17 cellular contexts compared by ENCODE assay signal in the genomic region with DNA sequence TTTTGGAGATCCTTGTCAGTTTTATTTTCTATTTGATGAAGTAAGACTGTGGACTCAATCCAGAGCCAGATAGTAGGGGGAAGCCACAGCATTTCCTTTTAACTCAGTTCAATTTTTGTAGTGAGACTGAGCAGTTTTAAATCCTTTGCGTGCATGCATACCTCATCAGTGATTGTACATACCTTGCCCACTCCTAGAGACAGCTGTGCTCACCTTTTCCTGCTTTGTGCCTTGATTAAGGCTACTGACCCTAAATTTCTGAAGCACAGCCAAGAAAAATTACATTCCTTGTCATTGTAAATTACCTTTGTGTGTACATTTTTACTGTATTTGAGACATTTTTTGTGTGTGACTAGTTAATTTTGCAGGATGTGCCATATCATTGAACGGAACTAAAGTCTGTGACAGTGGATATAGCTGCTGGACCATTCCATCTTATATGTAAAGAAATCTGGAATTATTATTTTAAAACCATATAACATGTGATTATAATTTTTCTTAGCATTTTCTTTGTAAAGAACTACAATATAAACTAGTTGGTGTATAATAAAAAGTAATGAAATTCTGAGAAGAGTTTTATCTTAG. TPM values are rescaled to one million over a fixed set of nuclear protein-coding genes. Genes with fewer than 3 reads are reported as not detected.
DNase-seq lines count a peak whose midpoint lies in the region; ATAC-seq and TF ChIP-seq lines count a peak whose summit lies in the region.
"Had no signal": no experiment of that assay in that cellular context is flagged by ENCODE, and none has a peak within 500 bp of the region (broad histone marks: within the 10 kb centered on the region; RNA-seq: fewer than 3 reads in every experiment).

No MANE protein-coding gene starts in this region.

- H3K9me3 ChIP-seq in left ventricle myocardium inferior (replicated peaks) (no peaks in the 10 kb centered on the region), right atrium auricular region (no peaks in the 10 kb centered on the region)
- H3K9me3 ChIP-seq: stomach, uterus had no signal

- no peak overlapping the region for H3K4me3 Mint-ChIP-seq in activated naive CD8-positive, alpha-beta T cell treated with anti-CD3 and anti-CD28 coated beads, Interleukin-2, amount 50 U/mL, for 24 hours

- peaks cover 4% of the 10 kb centered on the region for H3K4me1 Mint-ChIP-seq in activated naive CD8-positive, alpha-beta T cell treated with anti-CD3 and anti-CD28 coated beads, Interleukin-2, amount 50 U/mL, for 24 hours

- H3K36me3 Mint-ChIP-seq in activated naive CD8-positive, alpha-beta T cell treated with anti-CD3 and anti-CD28 coated beads, Interleukin-2, amount 50 U/mL, for 24 hours (ENCODE audit: low read depth) = peaks cover 54% of the 10 kb centered on the region

- H3K27me3 ChIP-seq in left ventricle myocardium inferior (ENCODE audit: low read depth) (no peaks in the 10 kb centered on the region), right atrium auricular region (no peaks in the 10 kb centered on the region)
- H3K27me3 ChIP-seq: stomach, uterus had no signal

- H3K27ac ChIP-seq in left ventricle myocardium inferior (replicated peaks) = peak overlapping the region; percentile 7
- no peak overlapping the region for H3K27ac ChIP-seq in right atrium auricular region
- H3K27ac ChIP-seq: GM23248 had no signal

- intact Hi-C loops in left ventricle myocardium inferior (cut with micrococcal nuclease) = no loop called here

- H3K4me3 ChIP-seq in left ventricle myocardium inferior (no peak overlapping the region), right atrium auricular region (no peak overlapping the region)
- H3K4me3 ChIP-seq: GM12878, GM23248, stomach, uterus had no signal

- no peak for TF ChIP-seq CTCF in left ventricle myocardium inferior (IDR thresholded peaks at IDR 0.05; ENCODE audit: borderline replicate concordance)
- no peak for TF ChIP-seq CTCF in right atrium auricular region (IDR thresholded peaks at IDR 0.05)

- no peaks in the 10 kb centered on the region for H3K27me3 Mint-ChIP-seq in activated naive CD8-positive, alpha-beta T cell treated with anti-CD3 and anti-CD28 coated beads, Interleukin-2, amount 50 U/mL, for 24 hours

- H3K4me1 ChIP-seq in left ventricle myocardium inferior (peaks cover 24% of the 10 kb centered on the region), right atrium auricular region (peaks cover 0 to 15% of the 10 kb centered on the region in 2 donors)
- H3K4me1 ChIP-seq: uterus had no signal

- H3K36me3 ChIP-seq in left ventricle myocardium inferior (peaks cover 86% of the 10 kb centered on the region), right atrium auricular region (peaks cover 54% of the 10 kb centered on the region)
- H3K36me3 ChIP-seq: uterus had no signal

- H3K27ac Mint-ChIP-seq in activated naive CD8-positive, alpha-beta T cell treated with anti-CD3 and anti-CD28 coated beads, Interleukin-2, amount 50 U/mL, for 24 hours = peak overlapping the region; percentile 44

- DNase-seq in left ventricle myocardium inferior = no peak
- no peak for DNase-seq in right atrium auricular region (ENCODE audit: low spot score)
- no peak for DNase-seq in activated naive CD8-positive, alpha-beta T cell treated with anti-CD3 and anti-CD28 coated beads, Interleukin-2, amount 50 U/mL, for 24 hours
- DNase-seq in iris pigment epithelial cell (ENCODE audit: low read depth) = peak; percentile 20
- DNase-seq in T-helper 2 cell = no peak
- no peak for DNase-seq in NCI-H2227 (lab: John Stamatoyannopoulos, UW; ENCODE audit: unreplicated experiment)
- no peak for DNase-seq in activated CD4-positive, CD25-positive, alpha-beta regulatory T cell treated with anti-CD3 and anti-CD28 coated beads, Interleukin-2, amount 50 U/mL, for 72 hours
- DNase-seq: activated T-cell treated with anti-CD3 and anti-CD28 coated beads, Interleukin-2, amount 50 U/mL, for 1 hour; COR-L47; GM23248; KBM-7; NCI-H1092 treated with DMSO at 0.1 percent for 48 hours; stomach; T-helper 9 cell; uterus had no signal

- no peaks in the 10 kb centered on the region for H3K9me3 Mint-ChIP-seq in activated naive CD8-positive, alpha-beta T cell treated with anti-CD3 and anti-CD28 coated beads, Interleukin-2, amount 50 U/mL, for 24 hours

- no peak for ATAC-seq in activated naive CD8-positive, alpha-beta T cell treated with anti-CD3 and anti-CD28 coated beads, Interleukin-2, amount 50 U/mL, for 24 hours
- ATAC-seq in GM21825 (IDR thresholded peaks at IDR 0.05; ENCODE audit: unreplicated experiment) = no peak
- ATAC-seq: GM12878 had no signal

RNA-seq across cellular contexts. Expression of gene DIMT1, which starts 17.8 kb away (rescaled TPM):
- total RNA-seq in left ventricle myocardium inferior (16.9 TPM), right atrium auricular region (10 to 100 TPM; 23.0 to 25.1 TPM)

RNA-seq across cellular contexts. Expression of gene IPO11, which starts 26.7 kb away (rescaled TPM):
- total RNA-seq in left ventricle myocardium inferior (30.3 TPM), right atrium auricular region (10 to 100 TPM; 19.2 to 24.6 TPM)
